Comparison of ENCODE assay signal across 8 cellular contexts in genomic region chr6:12060780-12061619, GRCh38. TPM values are rescaled to one million over a fixed set of nuclear protein-coding genes. Genes with fewer than 3 reads are reported as not detected.
A peak's percentile ranks its signal among the peaks of the same experiment; 100 is the strongest.
DNase-seq lines count a peak whose midpoint lies in the region; ATAC-seq, FAIRE-seq and TF ChIP-seq lines count a peak whose summit lies in the region.

No MANE protein-coding gene starts in this region.

- no peaks in the 10 kb centered on the region for H3K27me3 Mint-ChIP-seq in activated B cell treated with CpG ODN at 0.5 μM for 24 hours

- intact Hi-C loops in activated B cell treated with CpG ODN at 0.5 μM for 24 hours (cut with micrococcal nuclease), result loop anchor here (1.0 kb wide), 3 partner anchors 9 to 58 kb away; no protein-coding TSS in a partner anchor
- intact Hi-C loops in left colon (cut with DNase I, micrococcal nuclease), result no loop called here

- H3K4me3 ChIP-seq in Jurkat, Clone E6-1 (ENCODE audit: low read length), result no peak overlapping the region
- no peak overlapping the region for H3K4me3 ChIP-seq in bronchial epithelial cell (ENCODE audit: low read depth, low read length)

- no peaks in the 10 kb centered on the region for H3K27me3 ChIP-seq in bronchial epithelial cell (ENCODE audit: control insufficient read depth, insufficient read depth, low read length)

- TF ChIP-seq CTCF in activated B cell treated with CpG ODN at 0.5 μM for 24 hours (IDR thresholded peaks at IDR 0.05), result no peak
- no peak for TF ChIP-seq CTCF in bronchial epithelial cell (IDR thresholded peaks at IDR 0.05; ENCODE audit: insufficient read depth, low read length, severe bottlenecking)

- no peaks in the 10 kb centered on the region for H3K36me3 ChIP-seq in bronchial epithelial cell (ENCODE audit: control insufficient read depth, insufficient read depth, low read length)

- H3K4me1 Mint-ChIP-seq in activated B cell treated with CpG ODN at 0.5 μM for 24 hours, result peaks cover 78% of the 10 kb centered on the region

- H3K27ac Mint-ChIP-seq in activated B cell treated with CpG ODN at 0.5 μM for 24 hours, result peak overlapping the region; percentile 97

- CTCF ChIA-PET in activated B cell treated with CpG ODN at 0.5 μM for 24 hours (lab: Charles Lee), result no interaction called here

- DNase-seq in ACHN (peak; percentile 72), activated B cell treated with CpG ODN at 0.5 μM for 24 hours (peak; percentile 66), bronchial epithelial cell (ENCODE audit: low read depth) (peak; percentile 59), left colon (peak; percentile 60 to 80), NCI-H2196 (lab: John Stamatoyannopoulos, UW; ENCODE audit: unreplicated experiment) (no peak)
- peak; percentile 14 for DNase-seq in Jurkat, Clone E6-1 (ENCODE audit: low read depth, low spot score)
- DNase-seq in stimulated activated CD4-positive, alpha-beta T cell treated with anti-CD3 and anti-CD28 coated beads, TNF-alpha, amount 100 ng/mL, for 24 hours (ENCODE audit: low read depth in 3 of 3), result peak; percentile 31 to 66 (median 39)

- in situ Hi-C loops in ACHN (cut with HindIII; ENCODE audit: low pct_ligation_motif_present, low pct_unique_long_range_greater_than_20kb, low sequenced_read_pairs), result no loop called here

- POLR2A ChIA-PET in activated B cell treated with CpG ODN at 0.5 μM for 24 hours (lab: Charles Lee), result interaction anchor here (0.6 to 1.8 kb wide), 9 partner anchors 9 to 620 kb away, joined by 3 to 15 read pairs (median 5); partner anchors contain the start of gene HIVEP1

- ATAC-seq in GM21367 (IDR thresholded peaks at IDR 0.05; ENCODE audit: unreplicated experiment), result peak; percentile 48
- ATAC-seq in activated B cell treated with CpG ODN at 0.5 μM for 24 hours (ENCODE audit: low read depth), result peak; percentile 88
- ATAC-seq in left colon, result peak; percentile 40

- FAIRE-seq in bronchial epithelial cell (lab: Jason Lieb, UNC), result no peak

- peaks cover 8% of the 10 kb centered on the region for H3K36me3 Mint-ChIP-seq in activated B cell treated with CpG ODN at 0.5 μM for 24 hours (ENCODE audit: low read depth)

- peak overlapping the region; percentile 90 for H3K4me3 Mint-ChIP-seq in activated B cell treated with CpG ODN at 0.5 μM for 24 hours

- no peaks in the 10 kb centered on the region for H3K9me3 Mint-ChIP-seq in activated B cell treated with CpG ODN at 0.5 μM for 24 hours

RNA-seq across cellular contexts. Expression of gene HIVEP1, which starts 48.9 kb away (rescaled TPM):
- 4.3 TPM for polyA plus RNA-seq in Jurkat, Clone E6-1 (2012; ENCODE audit: insufficient read depth, insufficient read length)
- total RNA-seq in activated B cell treated with CpG ODN at 0.5 μM for 24 hours (90.3 and 91.0 TPM in 2 replicates), bronchial epithelial cell (6.8 and 12.3 TPM in 2 replicates), left colon (10 to 100 TPM; 27.2 to 33.3 TPM)
